ENCODE assay signal across 9 cellular contexts in genomic region chr2:219252570-219252899, GRCh38. TPM values are rescaled to one million over a fixed set of nuclear protein-coding genes. Genes with fewer than 3 reads are reported as not detected.
A peak's percentile ranks its signal among the peaks of the same experiment; 100 is the strongest.
DNase-seq lines count a peak whose midpoint lies in the region; ATAC-seq and TF ChIP-seq lines count a peak whose summit lies in the region.
"Had no signal": no experiment of that assay in that cellular context is flagged by ENCODE, and none has a peak within 500 bp of the region (broad histone marks: within the 10 kb centered on the region; RNA-seq: fewer than 3 reads in every experiment).

No MANE protein-coding gene starts in this region.

- DNase-seq in RKO (ENCODE audit: low spot score) (peak; percentile 35), osteocyte (ENCODE audit: extremely low spot score, unreplicated experiment) (no peak), RPMI8226 (no peak), Caco-2 (no peak), NOMO-1 treated with DMSO at 0.1 percent for 48 hours (lab: John Stamatoyannopoulos, UW; ENCODE audit: unreplicated experiment) (no peak)
- peak; percentile 34 for DNase-seq in effector CD8-positive, alpha-beta T cell (lab: John Stamatoyannopoulos, UW)

- TF ChIP-seq CTCF in GM12872 (IDR thresholded peaks at IDR 0.05; ENCODE audit: insufficient read depth, low read depth, low read length) (0 out of 3 replicates have a peak, but pooled peaks have one; percentile 3), osteocyte (IDR thresholded peaks at IDR 0.05) (no peak), Caco-2 (IDR thresholded peaks at IDR 0.05; ENCODE audit: insufficient read depth in 1 of 2, low read depth in 1 of 2, low read length in 1 of 2, severe bottlenecking in 1 of 2, unreplicated experiment in 1 of 2) (no peak)

- H3K4me1 Mint-ChIP-seq in osteocyte (ENCODE audit: unreplicated experiment) (peaks cover 57% of the 10 kb centered on the region), Caco-2 (ENCODE audit: low read depth, unreplicated experiment) (peaks cover 37% of the 10 kb centered on the region)

- H3K27me3 Mint-ChIP-seq in osteocyte (ENCODE audit: unreplicated experiment) (peaks cover 19% of the 10 kb centered on the region), Caco-2 (ENCODE audit: insufficient read depth, unreplicated experiment) (peaks cover 4% of the 10 kb centered on the region)

- intact Hi-C loops in Caco-2 (cut with micrococcal nuclease; ENCODE audit: unreplicated experiment), result no loop called here

- H3K36me3 Mint-ChIP-seq in osteocyte (ENCODE audit: unreplicated experiment), result no peaks in the 10 kb centered on the region
- H3K36me3 Mint-ChIP-seq in Caco-2 (ENCODE audit: insufficient read depth, unreplicated experiment), result peaks cover 8% of the 10 kb centered on the region

- H3K9me3 Mint-ChIP-seq in osteocyte (ENCODE audit: unreplicated experiment) (no peaks in the 10 kb centered on the region), Caco-2 (ENCODE audit: unreplicated experiment) (no peaks in the 10 kb centered on the region)

- no peak for ATAC-seq in GM19351 (IDR thresholded peaks at IDR 0.05; ENCODE audit: unreplicated experiment)

- no peak overlapping the region; the same call in 1 of the 2 replicates for H3K4me3 ChIP-seq in Caco-2 (ENCODE audit: low read depth, low read length)

- CTCF ChIA-PET in Caco-2 (lab: Charles Lee), result interaction anchor here (0.5 to 3.3 kb wide), 4 partner anchors 22 to 135 kb away, joined by 4 to 22 read pairs (median 5); partner anchors contain the start of gene DNPEP

- POLR2A ChIA-PET in Caco-2 (lab: Charles Lee), result interaction anchor here (0.6 kb wide), 2 partner anchors 293 to 513 kb away, joined by 3 to 6 read pairs; partner anchors contain the start of gene CDK5R2

- peak overlapping the region; percentile 67 for H3K4me3 Mint-ChIP-seq in osteocyte (ENCODE audit: unreplicated experiment)
- no peak overlapping the region for H3K4me3 Mint-ChIP-seq in Caco-2 (ENCODE audit: unreplicated experiment)

- no TSS peak for BruUV-seq in Caco-2 (replicated peaks; lab: Mats Ljungman, UMichigan)

- H3K27ac Mint-ChIP-seq in osteocyte (ENCODE audit: unreplicated experiment) (no peak overlapping the region), Caco-2 (ENCODE audit: unreplicated experiment) (no peak overlapping the region)

- H3K4me1 ChIP-seq in Caco-2, result peaks cover 31% of the 10 kb centered on the region

- no peaks in the 10 kb centered on the region for H3K9me3 ChIP-seq in Caco-2

- no peaks in the 10 kb centered on the region; the same call in 1 of the 2 replicates for H3K36me3 ChIP-seq in Caco-2 (ENCODE audit: control insufficient read depth, insufficient read depth, low read length)

- no peaks in the 10 kb centered on the region for H3K27me3 ChIP-seq in Caco-2 (replicated peaks; ENCODE audit: control insufficient read depth, insufficient read depth, low read length)

RNA-seq across cellular contexts. Expression of gene TUBA4B, which starts 0.5 kb away (rescaled TPM):
- total RNA-seq in osteocyte (not detected in 2 replicates), Caco-2 (2022) (not detected in 2 replicates)
- total RNA-seq: T-helper 2 cell treated with Interferon-gamma antibody and Interleukin-4, amounts not matched to agents 100 ng/mL and 5 ng/mL, for 36 hours had no signal

RNA-seq across cellular contexts. Expression of gene TUBA4A, which starts 1.2 kb away (rescaled TPM):
- total RNA-seq in osteocyte, result 6.9 and 7.9 TPM in 2 replicates
- 14.9 and 15.6 TPM in 2 replicates for total RNA-seq in Caco-2 (2022)

RNA-seq across cellular contexts. Expression of gene STK16, which starts 7.3 kb away (rescaled TPM):
- total RNA-seq in osteocyte (28.3 and 29.4 TPM in 2 replicates), Caco-2 (2022) (26.1 and 26.6 TPM in 2 replicates)

RNA-seq across cellular contexts. Expression of gene GLB1L, which starts 7.3 kb away (rescaled TPM):
- 8.8 and 9.6 TPM in 2 replicates for total RNA-seq in osteocyte
- 3.3 and 4.3 TPM in 2 replicates for total RNA-seq in Caco-2 (2022)

RNA-seq across cellular contexts. Expression of gene ANKZF1, which starts 22.9 kb away (rescaled TPM):
- total RNA-seq in osteocyte (44.8 and 55.6 TPM in 2 replicates), Caco-2 (2022) (50.7 and 51.5 TPM in 2 replicates)

Comparison
In these comparisons a context has a peak if more than half of its experiments do, and no peak if none do; other contexts are left out.
1. DNase-seq: peak in RKO (single experiment) and effector CD8-positive, alpha-beta T cell (single experiment); none in osteocyte (single experiment), RPMI8226 (single experiment), Caco-2 (0 of 2) and NOMO-1 treated with DMSO at 0.1 percent for 48 hours (single experiment).